Comparison of ENCODE assay signal across 8 cellular contexts in the genomic region with DNA sequence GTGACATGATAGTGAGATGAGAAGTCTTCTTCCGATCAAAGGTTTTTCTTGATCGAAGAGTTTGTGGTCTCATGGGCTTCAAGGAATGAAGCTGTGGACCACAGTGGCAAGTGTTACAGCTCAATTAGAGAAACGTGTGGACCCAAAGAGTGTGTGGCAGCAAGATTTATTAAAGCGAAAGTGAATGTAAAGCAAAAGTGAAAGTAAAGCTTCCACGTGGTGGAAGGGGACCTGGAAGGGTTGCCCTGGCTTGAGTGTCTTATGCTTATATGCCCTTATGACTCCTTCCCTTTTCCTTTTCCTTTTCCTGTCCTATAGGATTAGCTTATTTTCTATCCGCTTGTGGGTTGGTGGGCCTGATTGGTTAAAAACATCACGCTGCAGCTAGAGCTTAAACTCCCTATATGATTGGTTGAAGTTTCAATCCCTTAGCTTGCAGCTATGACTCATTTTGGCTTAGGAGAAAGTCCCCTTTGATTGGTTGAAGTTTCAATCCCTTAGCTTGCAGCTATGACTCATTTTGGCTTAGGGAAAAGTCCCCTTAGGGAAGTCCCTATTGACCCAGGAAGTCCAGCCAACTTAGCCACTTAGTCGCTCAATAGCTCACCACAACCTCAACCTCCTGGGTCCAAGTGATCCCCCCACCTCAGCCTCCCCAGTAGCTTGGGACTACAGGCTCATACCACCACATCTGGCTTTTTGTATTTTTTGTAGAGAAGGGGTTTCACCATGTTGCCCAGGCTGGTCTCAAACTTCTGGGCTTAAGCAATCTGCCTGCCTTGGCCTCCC. TPM values are rescaled to one million over a fixed set of nuclear protein-coding genes. Genes with fewer than 3 reads are reported as not detected.
DNase-seq lines count a peak whose midpoint lies in the region; ATAC-seq, FAIRE-seq and TF ChIP-seq lines count a peak whose summit lies in the region.

No MANE protein-coding gene starts in this region.

- DNase-seq in RPMI8226 (peak; percentile 69), brain microvascular endothelial cell (peak; percentile 12), gastrocnemius medialis (no peak), germinal center (ENCODE audit: low spot score) (no peak), mucosa of gallbladder (ENCODE audit: low spot score) (no peak), urothelium cell line (ENCODE audit: low spot score) (no peak)

- intact Hi-C loops in gastrocnemius medialis (cut with DNase I; ENCODE audit: low total_unique reads) = loop anchor here (5.0 kb wide), 1 partner anchor 112 kb away; no protein-coding TSS in a partner anchor

- no peak for TF ChIP-seq POLR2A in gastrocnemius medialis (IDR thresholded peaks at IDR 0.05)

- H3K36me3 ChIP-seq in brain microvascular endothelial cell (replicated peaks) = no peaks in the 10 kb centered on the region
- H3K36me3 ChIP-seq in gastrocnemius medialis = no peaks in the 10 kb centered on the region

- TF ChIP-seq CTCF in brain microvascular endothelial cell (IDR thresholded peaks at IDR 0.05; ENCODE audit: low read depth, low read length, missing control alignments) = no peak
- no peak for TF ChIP-seq CTCF in gastrocnemius medialis (IDR thresholded peaks at IDR 0.05 in 4 of 5, conservative IDR thresholded peaks at IDR 0.05 in 1 of 5)

- H3K27me3 ChIP-seq in brain microvascular endothelial cell (replicated peaks) = no peaks in the 10 kb centered on the region
- H3K27me3 ChIP-seq in gastrocnemius medialis = peaks cover 0 to 9% (median 0%) of the 10 kb centered on the region in 3 donors

- ATAC-seq in GM18502 (IDR thresholded peaks at IDR 0.05; ENCODE audit: poor library complexity, unreplicated experiment) (peak; percentile 61), HG02870 (IDR thresholded peaks at IDR 0.05; ENCODE audit: unreplicated experiment) (peak; percentile 45), gastrocnemius medialis (no peak)

- no peaks in the 10 kb centered on the region for H3K9me3 ChIP-seq in gastrocnemius medialis

- no peaks in the 10 kb centered on the region for H3K4me1 ChIP-seq in gastrocnemius medialis

- no peak overlapping the region for H3K27ac ChIP-seq in brain microvascular endothelial cell
- no peak overlapping the region for H3K27ac ChIP-seq in gastrocnemius medialis

- H3K4me3 ChIP-seq in brain microvascular endothelial cell (ENCODE audit: low read depth, low read length) = no peak overlapping the region
- H3K4me3 ChIP-seq in gastrocnemius medialis = peak overlapping the region; percentile 11 to 26 (median 20)

- in situ Hi-C loops in brain microvascular endothelial cell (cut with HindIII; ENCODE audit: low pct_ligation_motif_present, low sequenced_read_pairs) (no loop called here), gastrocnemius medialis (cut with MboI; ENCODE audit: low sequenced_read_pairs in 4 of 4) (loop anchor here (10.0 to 25.0 kb wide), 4 partner anchors 122 to 897 kb away; a partner anchor contains a TSS)

- no peak for FAIRE-seq in urothelium cell line (lab: Jason Lieb, UNC)

RNA-seq across cellular contexts. Expression of a gene that starts 34.7 kb away (rescaled TPM):
- total RNA-seq in gastrocnemius medialis (100 to 1,000 TPM; 173 to 294 (median 255) TPM), mucosa of gallbladder (86.3 TPM)

Comparison
In these comparisons a context has a peak if more than half of its experiments do, and no peak if none do; other contexts are left out.
1. ATAC-seq: peak in GM18502 (single experiment) and HG02870 (single experiment); none in gastrocnemius medialis (0 of 2).
2. DNase-seq: peak in RPMI8226 (single experiment) and brain microvascular endothelial cell (single experiment); none in gastrocnemius medialis (0 of 2), germinal center (single experiment), mucosa of gallbladder (single experiment) and urothelium cell line (single experiment).